In genomic region chr19:6963259-6963852, GRCh38 we compare ENCODE assay signal across 3 cellular contexts.
TF ChIP-seq lines count a peak whose summit lies in the region.

No MANE protein-coding gene starts in this region.

TF ChIP-seq in HepG2, 621 proteins besides CTCF, POLR2A, EP300 and RAD21 (continues in another document):
- no peak for TF ChIP-seq ZNF547 (CRISPR knock-in tag; IDR thresholded peaks at IDR 0.05)
- peak; percentile 99 for TF ChIP-seq MAFK (conservative IDR thresholded peaks at IDR 0.05 in 1 of 2, IDR thresholded peaks at IDR 0.05 in 1 of 2; ENCODE audit: low read length in 2 of 2)
- no peak for TF ChIP-seq ZNF354B (CRISPR knock-in tag; IDR thresholded peaks at IDR 0.05)
- no peak for TF ChIP-seq DPF2 (CRISPR knock-in tag; IDR thresholded peaks at IDR 0.05; ENCODE audit: borderline replicate concordance, low read depth)
- TF ChIP-seq SOX13 (IDR thresholded peaks at IDR 0.05): no peak
- TF ChIP-seq SOX13 (CRISPR knock-in tag; conservative IDR thresholded peaks at IDR 0.05 in 1 of 2, IDR thresholded peaks at IDR 0.05 in 1 of 2): no peak
- no peak for TF ChIP-seq MYPOP (CRISPR knock-in tag; IDR thresholded peaks at IDR 0.05)
- no peak for TF ChIP-seq ZNF704 (CRISPR knock-in tag; IDR thresholded peaks at IDR 0.05; ENCODE audit: borderline replicate concordance)
- no peak for TF ChIP-seq ZFP37 (CRISPR knock-in tag; IDR thresholded peaks at IDR 0.05; ENCODE audit: borderline replicate concordance)
- TF ChIP-seq ETV5 (CRISPR knock-in tag; IDR thresholded peaks at IDR 0.05; ENCODE audit: borderline replicate concordance): no peak
- peak; percentile 94 for TF ChIP-seq CREB1 (IDR thresholded peaks at IDR 0.05)
- TF ChIP-seq CREB1 (CRISPR knock-in tag; IDR thresholded peaks at IDR 0.05): no peak
- TF ChIP-seq IKZF5 (CRISPR knock-in tag; IDR thresholded peaks at IDR 0.05): no peak
- no peak for TF ChIP-seq ZXDC (CRISPR knock-in tag; IDR thresholded peaks at IDR 0.05)
- TF ChIP-seq ZNF7 (CRISPR knock-in tag; IDR thresholded peaks at IDR 0.05): no peak
- TF ChIP-seq ATF7 (IDR thresholded peaks at IDR 0.05): peak; percentile 88
- no peak for TF ChIP-seq ATF7 (CRISPR knock-in tag; IDR thresholded peaks at IDR 0.05)
- TF ChIP-seq RARA (CRISPR knock-in tag; IDR thresholded peaks at IDR 0.05): no peak

TF ChIP-seq in K562, 482 proteins besides CTCF, POLR2A, EP300 and RAD21 (continues in another document):
- TF ChIP-seq ATF1 (CRISPR knock-in tag; IDR thresholded peaks at IDR 0.05) (no peak), ATF1 (tag; IDR thresholded peaks at IDR 0.05) (peak; percentile 48; the same call in 1 of the 2 replicates), MAFG (tag; conservative IDR thresholded peaks at IDR 0.05) (peak; percentile 83), ZNF316 (IDR thresholded peaks at IDR 0.05) (peak; percentile 91), DDX20 (tag; IDR thresholded peaks at IDR 0.05; ENCODE audit: low read depth) (no peak), C11orf30 (IDR thresholded peaks at IDR 0.05; ENCODE audit: low read depth) (peak; percentile 83), MAFF (IDR thresholded peaks at IDR 0.05; ENCODE audit: low read length) (peak; percentile 96), ZNF280B (CRISPR knock-in tag; IDR thresholded peaks at IDR 0.05) (no peak), CREM (IDR thresholded peaks at IDR 0.05; ENCODE audit: low read depth) (peak; percentile 28; the same call in 1 of the 2 replicates), POLR2G (IDR thresholded peaks at IDR 0.05; ENCODE audit: low read depth, low read length) (no peak), MAFK (IDR thresholded peaks at IDR 0.05; ENCODE audit: low read length) (peak; percentile 98), RBM17 (IDR thresholded peaks at IDR 0.05; ENCODE audit: borderline replicate concordance, low read depth, low read length) (no peak), ZNF184 (CRISPR knock-in tag; IDR thresholded peaks at IDR 0.05) (no peak)

TF ChIP-seq in HEK293T, 16 proteins besides CTCF, POLR2A, EP300 and RAD21:
- TF ChIP-seq SUZ12 (IDR thresholded peaks at IDR 0.05) (no peak), ELF4 (IDR thresholded peaks at IDR 0.05) (no peak), L3MBTL2 (conservative IDR thresholded peaks at IDR 0.05) (no peak), ZNF384 (IDR thresholded peaks at IDR 0.05) (no peak), NFRKB (IDR thresholded peaks at IDR 0.05) (no peak), TARDBP (IDR thresholded peaks at IDR 0.05) (no peak), BHLHE40 (IDR thresholded peaks at IDR 0.05; ENCODE audit: borderline replicate concordance) (no peak), SP1 (IDR thresholded peaks at IDR 0.05) (no peak), PKNOX1 (IDR thresholded peaks at IDR 0.05) (no peak), ARNT (IDR thresholded peaks at IDR 0.05) (no peak), FOXM1 (IDR thresholded peaks at IDR 0.05; ENCODE audit: borderline replicate concordance) (no peak), FOXK2 (IDR thresholded peaks at IDR 0.05) (no peak), LEF1 (IDR thresholded peaks at IDR 0.05; ENCODE audit: borderline replicate concordance) (no peak), CTBP1 (IDR thresholded peaks at IDR 0.05; ENCODE audit: borderline replicate concordance) (no peak), FOXA1 (IDR thresholded peaks at IDR 0.05) (no peak), HDGF (IDR thresholded peaks at IDR 0.05; ENCODE audit: borderline replicate concordance) (no peak)
